Comparison of ENCODE assay signal across 1 cellular context in genomic region chr12:56150563-56150962, GRCh38.
TF ChIP-seq lines count a peak whose summit lies in the region.

No MANE protein-coding gene starts in this region.

TF ChIP-seq in HEK293, 187 proteins besides CTCF, POLR2A, EP300 and RAD21 (continued from another document):
- TF ChIP-seq MEIS1 (CRISPR knock-in tag; IDR thresholded peaks at IDR 0.05; ENCODE audit: borderline replicate concordance): no peak
- TF ChIP-seq KLF8 (tag by site-specific recombination; IDR thresholded peaks at IDR 0.05): peak; percentile 32; the same call in 1 of the 2 replicates
- peak; percentile 52; the same call in 1 of the 2 replicates for TF ChIP-seq ZNF366 (tag by site-specific recombination; conservative IDR thresholded peaks at IDR 0.05)
- peak; percentile 71; the same call in 1 of the 2 replicates for TF ChIP-seq ZNF214 (tag by site-specific recombination; IDR thresholded peaks at IDR 0.05; ENCODE audit: borderline replicate concordance)
- TF ChIP-seq, protein P1, sequence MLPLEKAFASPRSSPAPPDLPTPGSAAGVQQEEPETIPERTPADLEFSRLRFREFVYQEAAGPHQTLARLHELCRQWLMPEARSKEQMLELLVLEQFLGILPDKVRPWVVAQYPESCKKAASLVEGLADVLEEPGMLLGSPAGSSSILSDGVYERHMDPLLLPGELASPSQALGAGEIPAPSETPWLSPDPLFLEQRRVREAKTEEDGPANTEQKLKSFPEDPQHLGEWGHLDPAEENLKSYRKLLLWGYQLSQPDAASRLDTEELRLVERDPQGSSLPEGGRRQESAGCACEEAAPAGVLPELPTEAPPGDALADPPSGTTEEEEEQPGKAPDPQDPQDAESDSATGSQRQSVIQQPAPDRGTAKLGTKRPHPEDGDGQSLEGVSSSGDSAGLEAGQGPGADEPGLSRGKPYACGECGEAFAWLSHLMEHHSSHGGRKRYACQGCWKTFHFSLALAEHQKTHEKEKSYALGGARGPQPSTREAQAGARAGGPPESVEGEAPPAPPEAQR (tag by site-specific recombination; IDR thresholded peaks at IDR 0.05): 0 out of 2 replicates have a peak, but pooled peaks have one; percentile 23
- TF ChIP-seq ZNF623 (tag by site-specific recombination; IDR thresholded peaks at IDR 0.05): no peak
- peak; percentile 84; the same call in 1 of the 2 replicates for TF ChIP-seq ZNF561 (tag by site-specific recombination; IDR thresholded peaks at IDR 0.05; ENCODE audit: borderline replicate concordance)
- peak; percentile 31; the same call in 1 of the 2 replicates for TF ChIP-seq ZNF629 (tag by site-specific recombination; IDR thresholded peaks at IDR 0.05)
- TF ChIP-seq SP7 (tag by site-specific recombination; IDR thresholded peaks at IDR 0.05): peak; percentile 54
